Comparison of ENCODE assay signal across 15 cellular contexts in the genomic region with DNA sequence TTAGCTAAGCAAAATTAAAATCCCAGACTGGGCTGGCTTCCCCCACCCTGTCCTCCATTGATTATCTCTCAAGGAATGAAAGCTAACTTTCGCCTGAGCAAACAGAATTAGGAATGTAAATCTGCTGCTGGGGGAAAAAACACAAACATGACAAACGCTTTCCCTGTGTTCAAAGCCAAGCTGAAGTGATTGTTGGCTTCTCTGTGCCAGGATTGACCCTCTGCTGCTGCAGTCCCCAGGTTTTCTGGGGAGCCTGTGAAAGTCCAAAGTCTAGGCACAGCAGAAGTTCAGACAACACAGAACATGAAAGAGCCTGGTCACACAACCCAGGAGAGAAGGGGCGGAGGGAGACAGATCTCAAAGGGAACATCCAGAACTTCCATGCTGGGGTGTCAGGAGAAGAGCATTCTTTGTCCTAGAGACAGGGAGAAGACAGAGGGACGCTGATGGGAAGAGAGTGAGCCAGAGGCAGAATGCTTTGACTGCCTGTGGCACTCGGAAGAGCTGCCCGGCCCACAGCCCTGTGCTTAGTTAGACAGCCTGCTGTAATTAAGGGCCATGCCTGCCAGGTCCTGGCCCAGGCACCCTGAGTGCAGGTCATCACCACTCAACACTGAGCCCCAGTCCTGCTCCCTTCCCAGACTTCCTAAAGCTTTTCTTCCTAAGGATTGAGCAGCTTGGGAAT. TPM values are rescaled to one million over a fixed set of nuclear protein-coding genes. Genes with fewer than 3 reads are reported as not detected.
DNase-seq lines count a peak whose midpoint lies in the region; ATAC-seq, FAIRE-seq and TF ChIP-seq lines count a peak whose summit lies in the region.
"Had no signal": no experiment of that assay in that cellular context is flagged by ENCODE, and none has a peak within 500 bp of the region (broad histone marks: within the 10 kb centered on the region; RNA-seq: fewer than 3 reads in every experiment).

No MANE protein-coding gene starts in this region.

- H3K79me2 ChIP-seq in Loucy (ENCODE audit: insufficient read depth, low read length): peaks cover 92% of the 10 kb centered on the region

- H3K4me1 ChIP-seq in Loucy (ENCODE audit: insufficient read depth, low read length, poor library complexity, severe bottlenecking) (peaks cover 46% of the 10 kb centered on the region), endodermal cell (ENCODE audit: control insufficient read depth, insufficient read depth, low read length) (peaks cover 17% of the 10 kb centered on the region), pancreas (peaks cover 29 to 39% (median 37%) of the 10 kb centered on the region in 3 donors)

- no peaks in the 10 kb centered on the region for H3K9me3 Mint-ChIP-seq in activated CD4-positive, alpha-beta T cell treated with anti-CD3 and anti-CD28 coated beads for 36 hours (ENCODE audit: low read depth)
- H3K9me3 Mint-ChIP-seq in endodermal cell: no peaks in the 10 kb centered on the region

- H3K9ac ChIP-seq in Loucy (ENCODE audit: low read depth, low read length, poor library complexity, severe bottlenecking) (peak overlapping the region; percentile 45), endodermal cell (ENCODE audit: extremely low read depth, low read length, poor library complexity, severe bottlenecking) (no peak overlapping the region)

- H3K36me3 Mint-ChIP-seq in activated CD4-positive, alpha-beta T cell treated with anti-CD3 and anti-CD28 coated beads for 36 hours (ENCODE audit: low read depth): peaks cover 65% of the 10 kb centered on the region
- H3K36me3 Mint-ChIP-seq in endodermal cell (ENCODE audit: low read depth): peaks cover 81% of the 10 kb centered on the region

- peaks cover 76% of the 10 kb centered on the region for H4K20me1 ChIP-seq in Loucy (ENCODE audit: insufficient read depth, low read length, poor library complexity, severe bottlenecking)

- no peaks in the 10 kb centered on the region for H3K27me3 Mint-ChIP-seq in activated CD4-positive, alpha-beta T cell treated with anti-CD3 and anti-CD28 coated beads for 36 hours
- no peaks in the 10 kb centered on the region for H3K27me3 Mint-ChIP-seq in endodermal cell (ENCODE audit: insufficient read depth)

- H3K4me3 Mint-ChIP-seq in activated CD4-positive, alpha-beta T cell treated with anti-CD3 and anti-CD28 coated beads for 36 hours: no peak overlapping the region
- H3K4me3 Mint-ChIP-seq in endodermal cell: peak overlapping the region; percentile 16

- no peaks in the 10 kb centered on the region for H3K9me2 ChIP-seq in Loucy (replicated peaks; ENCODE audit: low read depth, low read length)

- no peaks in the 10 kb centered on the region for H3F3A ChIP-seq in Loucy (ENCODE audit: low read depth)

- TF ChIP-seq CTCF in Loucy (conservative IDR thresholded peaks at IDR 0.05; ENCODE audit: low read length) (no peak), endodermal cell (conservative IDR thresholded peaks at IDR 0.05) (no peak), pancreas (IDR thresholded peaks at IDR 0.05) (no peak)

- H3K27me3 ChIP-seq in Loucy (ENCODE audit: insufficient read depth, low read length, poor library complexity, severe bottlenecking): no peaks in the 10 kb centered on the region
- no peaks in the 10 kb centered on the region for H3K27me3 ChIP-seq in endodermal cell (ENCODE audit: control insufficient read depth, insufficient read depth, low read length, poor library complexity, severe bottlenecking)
- H3K27me3 ChIP-seq in pancreas: no peaks in the 10 kb centered on the region
- H3K27me3 ChIP-seq: heart right ventricle had no signal

- FAIRE-seq in pancreas (lab: Jason Lieb, UNC): no peak

- H3K9me3 ChIP-seq in Loucy (ENCODE audit: insufficient read depth, low read depth, low read length): no peaks in the 10 kb centered on the region
- H3K9me3 ChIP-seq in endodermal cell (ENCODE audit: control insufficient read depth, low read length): no peaks in the 10 kb centered on the region
- no peaks in the 10 kb centered on the region for H3K9me3 ChIP-seq in pancreas
- H3K9me3 ChIP-seq: heart right ventricle had no signal

- peak overlapping the region; percentile 68 for H3K27ac Mint-ChIP-seq in activated CD4-positive, alpha-beta T cell treated with anti-CD3 and anti-CD28 coated beads for 36 hours
- H3K27ac Mint-ChIP-seq in endodermal cell: no peak overlapping the region

- no peak for DNase-seq in activated CD4-positive, alpha-beta T cell treated with anti-CD3 and anti-CD28 coated beads for 36 hours
- DNase-seq in activated CD4-positive, alpha-beta T cell treated with anti-CD3 and anti-CD28 coated beads for 1 hour: no peak
- DNase-seq in endodermal cell: no peak
- DNase-seq in pancreas: no peak
- no peak for DNase-seq in KG1 (lab: John Stamatoyannopoulos, UW)
- DNase-seq in AG08396 (ENCODE audit: low spot score): no peak
- DNase-seq: Calu3, GOT3, heart right ventricle, left colon, NCI-H1694 treated with DMSO at 0.1 percent for 48 hours, RPMI8226, T1000 had no signal

- H3K4me3 ChIP-seq in Loucy (ENCODE audit: low read length, poor library complexity, severe bottlenecking): peak overlapping the region; percentile 11
- peak overlapping the region; percentile 13 for H3K4me3 ChIP-seq in endodermal cell (ENCODE audit: low read length)
- H3K4me3 ChIP-seq in pancreas: no peak overlapping the region
- H3K4me3 ChIP-seq: heart right ventricle had no signal

- POLR2A ChIA-PET in activated CD4-positive, alpha-beta T cell treated with anti-CD3 and anti-CD28 coated beads for 36 hours (lab: Charles Lee): interaction anchor here (0.6 kb wide), 1 partner anchor 62 kb away, joined by 4 read pairs; no protein-coding TSS in a partner anchor

- ATAC-seq in activated CD4-positive, alpha-beta T cell treated with anti-CD3 and anti-CD28 coated beads for 36 hours: no peak
- ATAC-seq in pancreas: peak in 1 of 4 donors; percentile 1
- no peak for ATAC-seq in GM18520 (IDR thresholded peaks at IDR 0.05; ENCODE audit: unreplicated experiment)
- ATAC-seq: heart right ventricle, left colon had no signal

- H3K36me3 ChIP-seq in Loucy (ENCODE audit: insufficient read depth, low read length) (peaks cover 72% of the 10 kb centered on the region; the same call in 1 of the 2 replicates), endodermal cell (ENCODE audit: control insufficient read depth, insufficient read depth, low read length) (peaks cover 90% of the 10 kb centered on the region), pancreas (peaks cover 0 to 8% (median 2%) of the 10 kb centered on the region in 3 donors)

- H3K4me1 Mint-ChIP-seq in activated CD4-positive, alpha-beta T cell treated with anti-CD3 and anti-CD28 coated beads for 36 hours: peaks cover 66% of the 10 kb centered on the region
- peaks cover 49% of the 10 kb centered on the region for H3K4me1 Mint-ChIP-seq in endodermal cell

- peak overlapping the region; percentile 100 for H3K4me2 ChIP-seq in Loucy (ENCODE audit: low read depth, low read length, poor library complexity, severe bottlenecking)

- 88 to 89% methylated on average over 5 to 6 of the region's 6 CpGs for WGBS in endodermal cell (ENCODE audit: insufficient coverage in 1 of 2, insufficient read length in 1 of 2), 2 experiments
- WGBS in pancreas, 2 donors: 14 to 29% methylated on average over 6 of the region's 6 CpGs

- intact Hi-C loops in activated CD4-positive, alpha-beta T cell treated with anti-CD3 and anti-CD28 coated beads for 36 hours (cut with DNase I, micrococcal nuclease): no loop called here
- intact Hi-C loops in pancreas (cut with DNase I): no loop called here

- CTCF ChIA-PET in activated CD4-positive, alpha-beta T cell treated with anti-CD3 and anti-CD28 coated beads for 36 hours (lab: Charles Lee): interaction anchor here (0.6 to 1.7 kb wide), 7 partner anchors 9 to 326 kb away, joined by 3 to 5 read pairs (median 3); no protein-coding TSS in a partner anchor

- H3K27ac ChIP-seq in endodermal cell (ENCODE audit: low read depth, low read length) (no peak overlapping the region), pancreas (peak overlapping the region; percentile 33 to 68 (median 54))
- H3K27ac ChIP-seq: heart right ventricle had no signal

- no peak overlapping the region for H2AFZ ChIP-seq in Loucy (ENCODE audit: low read length)

RNA-seq across cellular contexts. Expression of a gene that starts 6.9 kb away (rescaled TPM):
- total RNA-seq in activated CD4-positive, alpha-beta T cell treated with anti-CD3 and anti-CD28 coated beads for 36 hours: 10 to 100 TPM; 22.9 to 23.9 TPM
- 10 to 100 TPM; 49.2 to 57.1 TPM for total RNA-seq in endodermal cell
- polyA plus RNA-seq in endodermal cell (2013, experiment 1 of 2): 65.0 TPM
- 55.9 TPM for polyA plus RNA-seq in endodermal cell (2013, experiment 2 of 2)
- 10 to 100 TPM; 12.0 to 28.6 (median 16.7) TPM for total RNA-seq in pancreas
- 10 to 100 TPM; 21.6 to 30.2 TPM for polyA plus RNA-seq in pancreas

RNA-seq across cellular contexts. Expression of a gene that starts 47.0 kb away (rescaled TPM):
- total RNA-seq in activated CD4-positive, alpha-beta T cell treated with anti-CD3 and anti-CD28 coated beads for 36 hours: 10 to 100 TPM; 14.2 to 15.1 TPM
- 1 to 10 TPM; 2.0 to 3.5 TPM for total RNA-seq in endodermal cell
- polyA plus RNA-seq in endodermal cell (2013, experiment 1 of 2): 5.5 TPM
- 4.4 TPM for polyA plus RNA-seq in endodermal cell (2013, experiment 2 of 2)
- total RNA-seq in pancreas: 10 to 100 TPM in 1 of 6 donors, 1 to 10 TPM in 5; 2.4 to 24.5 (median 6.0) TPM
- polyA plus RNA-seq in pancreas: 1 to 10 TPM; 3.6 to 5.9 TPM

Comparison
In these comparisons a context has a peak if more than half of its experiments do, and no peak if none do; other contexts are left out.
1. H3K4me3 ChIP-seq: peak in Loucy (single experiment) and endodermal cell (single experiment); none in pancreas (0 of 4).